16 cellular contexts compared by ENCODE assay signal in the genomic region with DNA sequence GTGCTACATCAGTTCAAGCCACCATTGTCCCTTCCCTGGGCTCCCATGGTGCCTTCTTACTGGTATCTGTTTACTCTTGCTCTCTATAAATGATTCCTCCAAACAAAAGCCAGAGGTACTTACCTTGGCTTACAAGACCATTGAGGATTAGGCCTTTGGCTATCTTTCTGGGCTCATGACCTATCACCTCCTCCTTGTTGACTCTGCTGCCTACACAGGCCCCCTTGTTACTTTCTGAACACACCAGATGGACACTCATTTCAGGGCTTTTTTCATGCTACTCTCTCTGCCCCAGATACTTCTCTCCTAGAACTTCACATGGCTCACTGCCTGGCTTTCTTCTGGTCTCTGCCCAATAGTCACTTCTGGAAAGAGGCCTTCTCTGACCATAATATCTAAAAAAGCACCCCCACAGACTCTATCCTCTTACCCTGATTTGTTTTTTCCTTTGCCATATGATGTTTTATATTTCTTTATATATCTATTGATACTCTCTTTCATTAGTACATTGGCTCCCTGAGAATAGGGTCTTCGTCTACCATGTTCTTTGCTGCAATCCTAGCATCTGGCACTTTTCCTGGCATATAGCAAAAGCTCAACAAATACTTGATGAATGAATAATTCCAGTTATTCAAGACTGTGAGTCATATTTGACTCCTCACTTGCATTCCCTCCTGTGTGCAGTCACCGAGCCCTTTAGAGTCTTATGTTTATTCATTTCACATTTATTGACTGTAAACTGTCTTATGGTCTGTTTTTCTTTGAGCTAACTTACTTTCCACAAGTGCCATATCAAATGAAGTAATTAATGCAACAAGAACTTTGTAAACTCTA. TPM values are rescaled to one million over a fixed set of nuclear protein-coding genes. Genes with fewer than 3 reads are reported as not detected.
A peak's percentile ranks its signal among the peaks of the same experiment; 100 is the strongest.
DNase-seq lines count a peak whose midpoint lies in the region; ATAC-seq, FAIRE-seq and TF ChIP-seq lines count a peak whose summit lies in the region.
"Had no signal": no experiment of that assay in that cellular context is flagged by ENCODE, and none has a peak within 500 bp of the region (broad histone marks: within the 10 kb centered on the region; RNA-seq: fewer than 3 reads in every experiment).

No MANE protein-coding gene starts in this region.

- no peaks in the 10 kb centered on the region for H3K27me3 ChIP-seq in aorta (ENCODE audit: control insufficient read depth in 1 of 2, insufficient read depth in 2 of 2, low read length in 1 of 2)
- H3K27me3 ChIP-seq: dorsolateral prefrontal cortex had no signal

- WGBS in aorta, 2 donors: 17 to 19% methylated on average over 2 of the region's 2 CpGs

- H3K4me3 ChIP-seq in epithelial cell of proximal tubule (ENCODE audit: low read depth, low read length): no peak overlapping the region
- no peak overlapping the region for H3K4me3 ChIP-seq in skeletal muscle cell (ENCODE audit: low read depth, low read length)
- no peak overlapping the region for H3K4me3 ChIP-seq in aorta (ENCODE audit: low read length in 2 of 2)
- H3K4me3 ChIP-seq: dorsolateral prefrontal cortex had no signal

- intact Hi-C loops in aorta (cut with DNase I): no loop called here

- H3K27ac ChIP-seq in aorta (ENCODE audit: low read depth in 1 of 2, low read length in 2 of 2): peak overlapping the region in 1 of 2 donors; percentile 34

- no peak for TF ChIP-seq CTCF in epithelial cell of proximal tubule (conservative IDR thresholded peaks at IDR 0.05; ENCODE audit: low read depth, low read length)
- no peak for TF ChIP-seq CTCF in D721Med (IDR thresholded peaks at IDR 0.05; ENCODE audit: insufficient read depth, missing control alignments)

- FAIRE-seq in RCC 7860 (lab: Jason Lieb, UNC) (peak; percentile 87), D721Med (lab: Jason Lieb, UNC) (no peak)
- FAIRE-seq: GM18507 had no signal

- no peaks in the 10 kb centered on the region for H3K36me3 ChIP-seq in aorta (ENCODE audit: control insufficient read depth in 1 of 2, insufficient read depth in 2 of 2, low read length in 1 of 2)

- H3K4me1 ChIP-seq in aorta (ENCODE audit: control insufficient read depth in 1 of 2, insufficient read depth in 2 of 2, low read length in 2 of 2): no peaks in the 10 kb centered on the region

- DNase-seq in EH (ENCODE audit: low read depth) (peak; percentile 88), RCC 7860 (ENCODE audit: low spot score) (peak; percentile 66), epithelial cell of proximal tubule (ENCODE audit: low read depth) (peak; percentile 52), skeletal muscle cell (ENCODE audit: low read depth) (peak; percentile 54), aorta (no peak), NCI-H2107 treated with DMSO at 0.1 percent for 48 hours (lab: John Stamatoyannopoulos, UW; ENCODE audit: unreplicated experiment) (no peak), D721Med (ENCODE audit: insufficient read length, low spot score) (no peak)
- DNase-seq: activated CD4-positive, alpha-beta T cell treated with anti-CD3 and anti-CD28 coated beads, Interleukin-2, amount 50 U/mL, for 4 hours; DMS79; dorsolateral prefrontal cortex; naive B cell; NCI-H1417; NCI-H774; stimulated activated CD4-positive, alpha-beta T cell treated with anti-CD3 and anti-CD28 coated beads, Interleukin-12 subunit alpha, Interleukin-12 subunit beta, amount 100 ng/mL, for 4 hours had no signal

- ATAC-seq in aorta (ENCODE audit: low FRiP score) (no peak), GM21515 (IDR thresholded peaks at IDR 0.05; ENCODE audit: unreplicated experiment) (no peak)

- H3K9me3 ChIP-seq in aorta (ENCODE audit: control insufficient read depth, low read length): no peaks in the 10 kb centered on the region

RNA-seq across cellular contexts. Expression of a gene that starts 27.1 kb away (rescaled TPM):
- 7.0 and 12.7 TPM in 2 replicates for total RNA-seq in epithelial cell of proximal tubule
- total RNA-seq in aorta: 10 to 100 TPM; 50.8 to 56.8 TPM
- polyA plus RNA-seq in aorta: 10 to 100 TPM in 1 of 2 donors, 1 to 10 TPM in 1; 7.0 to 20.6 TPM

Comparison
In these comparisons a context has a peak if more than half of its experiments do, and no peak if none do; other contexts are left out.
1. DNase-seq: peak in EH (single experiment), RCC 7860 (single experiment), epithelial cell of proximal tubule (single experiment) and skeletal muscle cell (single experiment); none in aorta (0 of 2), NCI-H2107 treated with DMSO at 0.1 percent for 48 hours (single experiment) and D721Med (single experiment).